1 cellular context compared by ENCODE assay signal in the genomic region with DNA sequence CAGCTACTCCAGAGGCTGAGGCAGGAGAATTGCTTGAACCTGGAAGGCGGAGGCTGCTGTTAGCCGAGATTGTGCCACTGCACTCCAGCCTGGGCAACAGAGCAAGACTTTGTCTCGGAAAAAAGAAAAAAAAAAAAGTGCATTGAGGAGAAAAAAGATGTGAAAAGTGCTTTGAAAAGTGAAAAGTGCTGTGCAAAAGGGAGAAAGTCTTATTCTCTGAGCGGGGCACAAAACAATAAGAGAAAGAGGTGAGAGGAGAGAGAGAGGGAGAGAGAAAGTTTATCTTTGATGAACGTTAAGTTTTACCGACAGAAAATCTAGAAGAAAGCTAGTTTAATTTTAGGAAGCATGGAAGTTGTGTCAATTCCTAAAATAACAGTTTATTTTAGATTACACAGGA.
TF ChIP-seq lines count a peak whose summit lies in the region.

No MANE protein-coding gene starts in this region.

TF ChIP-seq in HepG2, 621 proteins besides CTCF, POLR2A, EP300 and RAD21:
- TF ChIP-seq, protein P1, sequence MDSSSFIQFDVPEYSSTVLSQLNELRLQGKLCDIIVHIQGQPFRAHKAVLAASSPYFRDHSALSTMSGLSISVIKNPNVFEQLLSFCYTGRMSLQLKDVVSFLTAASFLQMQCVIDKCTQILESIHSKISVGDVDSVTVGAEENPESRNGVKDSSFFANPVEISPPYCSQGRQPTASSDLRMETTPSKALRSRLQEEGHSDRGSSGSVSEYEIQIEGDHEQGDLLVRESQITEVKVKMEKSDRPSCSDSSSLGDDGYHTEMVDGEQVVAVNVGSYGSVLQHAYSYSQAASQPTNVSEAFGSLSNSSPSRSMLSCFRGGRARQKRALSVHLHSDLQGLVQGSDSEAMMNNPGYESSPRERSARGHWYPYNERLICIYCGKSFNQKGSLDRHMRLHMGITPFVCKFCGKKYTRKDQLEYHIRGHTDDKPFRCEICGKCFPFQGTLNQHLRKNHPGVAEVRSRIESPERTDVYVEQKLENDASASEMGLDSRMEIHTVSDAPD (CRISPR knock-in tag; IDR thresholded peaks at IDR 0.05) = no peak
- TF ChIP-seq HMG20B (CRISPR knock-in tag; conservative IDR thresholded peaks at IDR 0.05) (no peak), SALL2 (CRISPR knock-in tag; IDR thresholded peaks at IDR 0.05) (no peak), ZC3H13 (CRISPR knock-in tag; IDR thresholded peaks at IDR 0.05) (no peak), ZNF781 (CRISPR knock-in tag; IDR thresholded peaks at IDR 0.05; ENCODE audit: borderline replicate concordance, not compliant biosample characterization) (no peak), RCOR2 (CRISPR knock-in tag; IDR thresholded peaks at IDR 0.05) (no peak), ZNF20 (CRISPR knock-in tag; IDR thresholded peaks at IDR 0.05) (no peak), CREM (IDR thresholded peaks at IDR 0.05) (no peak), CREM (CRISPR knock-in tag; IDR thresholded peaks at IDR 0.05) (no peak)
- TF ChIP-seq, protein P2, sequence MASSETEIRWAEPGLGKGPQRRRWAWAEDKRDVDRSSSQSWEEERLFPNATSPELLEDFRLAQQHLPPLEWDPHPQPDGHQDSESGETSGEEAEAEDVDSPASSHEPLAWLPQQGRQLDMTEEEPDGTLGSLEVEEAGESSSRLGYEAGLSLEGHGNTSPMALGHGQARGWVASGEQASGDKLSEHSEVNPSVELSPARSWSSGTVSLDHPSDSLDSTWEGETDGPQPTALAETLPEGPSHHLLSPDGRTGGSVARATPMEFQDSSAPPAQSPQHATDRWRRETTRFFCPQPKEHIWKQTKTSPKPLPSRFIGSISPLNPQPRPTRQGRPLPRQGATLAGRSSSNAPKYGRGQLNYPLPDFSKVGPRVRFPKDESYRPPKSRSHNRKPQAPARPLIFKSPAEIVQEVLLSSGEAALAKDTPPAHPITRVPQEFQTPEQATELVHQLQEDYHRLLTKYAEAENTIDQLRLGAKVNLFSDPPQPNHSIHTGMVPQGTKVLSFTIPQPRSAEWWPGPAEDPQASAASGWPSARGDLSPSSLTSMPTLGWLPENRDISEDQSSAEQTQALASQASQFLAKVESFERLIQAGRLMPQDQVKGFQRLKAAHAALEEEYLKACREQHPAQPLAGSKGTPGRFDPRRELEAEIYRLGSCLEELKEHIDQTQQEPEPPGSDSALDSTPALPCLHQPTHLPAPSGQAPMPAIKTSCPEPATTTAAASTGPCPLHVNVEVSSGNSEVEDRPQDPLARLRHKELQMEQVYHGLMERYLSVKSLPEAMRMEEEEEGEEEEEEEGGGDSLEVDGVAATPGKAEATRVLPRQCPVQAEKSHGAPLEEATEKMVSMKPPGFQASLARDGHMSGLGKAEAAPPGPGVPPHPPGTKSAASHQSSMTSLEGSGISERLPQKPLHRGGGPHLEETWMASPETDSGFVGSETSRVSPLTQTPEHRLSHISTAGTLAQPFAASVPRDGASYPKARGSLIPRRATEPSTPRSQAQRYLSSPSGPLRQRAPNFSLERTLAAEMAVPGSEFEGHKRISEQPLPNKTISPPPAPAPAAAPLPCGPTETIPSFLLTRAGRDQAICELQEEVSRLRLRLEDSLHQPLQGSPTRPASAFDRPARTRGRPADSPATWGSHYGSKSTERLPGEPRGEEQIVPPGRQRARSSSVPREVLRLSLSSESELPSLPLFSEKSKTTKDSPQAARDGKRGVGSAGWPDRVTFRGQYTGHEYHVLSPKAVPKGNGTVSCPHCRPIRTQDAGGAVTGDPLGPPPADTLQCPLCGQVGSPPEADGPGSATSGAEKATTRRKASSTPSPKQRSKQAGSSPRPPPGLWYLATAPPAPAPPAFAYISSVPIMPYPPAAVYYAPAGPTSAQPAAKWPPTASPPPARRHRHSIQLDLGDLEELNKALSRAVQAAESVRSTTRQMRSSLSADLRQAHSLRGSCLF (CRISPR knock-in tag; IDR thresholded peaks at IDR 0.05; ENCODE audit: borderline replicate concordance) = no peak
- TF ChIP-seq, protein P3, sequence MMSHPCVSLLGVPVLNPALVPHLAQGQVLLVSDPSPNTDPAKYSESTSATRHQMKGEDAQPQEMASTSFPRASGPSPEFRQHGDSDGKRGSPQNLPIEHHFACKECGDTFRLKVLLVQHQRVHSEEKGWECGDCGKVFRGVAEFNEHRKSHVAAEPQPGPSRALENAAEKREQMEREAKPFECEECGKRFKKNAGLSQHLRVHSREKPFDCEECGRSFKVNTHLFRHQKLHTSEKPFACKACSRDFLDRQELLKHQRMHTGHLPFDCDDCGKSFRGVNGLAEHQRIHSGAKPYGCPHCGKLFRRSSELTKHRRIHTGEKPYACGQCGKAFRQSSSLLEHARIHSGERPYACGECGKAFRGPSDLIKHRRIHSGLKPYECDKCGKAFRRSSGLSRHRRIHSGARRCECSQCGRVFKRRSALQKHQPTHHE (CRISPR knock-in tag; IDR thresholded peaks at IDR 0.05; ENCODE audit: borderline replicate concordance) = no peak
